In genomic region chr10:103238506-103239252, GRCh38 we compare ENCODE assay signal across 11 cellular contexts. TPM values are rescaled to one million over a fixed set of nuclear protein-coding genes. Genes with fewer than 3 reads are reported as not detected.
DNase-seq lines count a peak whose midpoint lies in the region; ATAC-seq lines count a peak whose summit lies in the region.
"Had no signal": no experiment of that assay in that cellular context is flagged by ENCODE, and none has a peak within 500 bp of the region (broad histone marks: within the 10 kb centered on the region; RNA-seq: fewer than 3 reads in every experiment).

No MANE protein-coding gene starts in this region.

- no peaks in the 10 kb centered on the region for H3K27me3 ChIP-seq in naive thymus-derived CD4-positive, alpha-beta T cell (ENCODE audit: control insufficient read depth in 2 of 2, insufficient read depth in 2 of 2, low read length in 2 of 2)

- H3K27ac Mint-ChIP-seq in naive thymus-derived CD4-positive, alpha-beta T cell: no peak overlapping the region
- H3K27ac Mint-ChIP-seq in activated CD8-positive, alpha-beta T cell treated with anti-CD3 and anti-CD28 coated beads, Interleukin-2, amount 10 ng/mL, durations not matched to agents 7 days and 5 days: no peak overlapping the region

- no peaks in the 10 kb centered on the region for H3K36me3 ChIP-seq in naive thymus-derived CD4-positive, alpha-beta T cell (ENCODE audit: control insufficient read depth in 2 of 3, insufficient read depth in 3 of 3, low read length in 3 of 3)

- ATAC-seq in naive thymus-derived CD4-positive, alpha-beta T cell: no peak
- ATAC-seq in activated CD8-positive, alpha-beta T cell treated with anti-CD3 and anti-CD28 coated beads, Interleukin-2, amount 10 ng/mL, durations not matched to agents 7 days and 5 days: no peak

- H3K4me1 Mint-ChIP-seq in naive thymus-derived CD4-positive, alpha-beta T cell: peaks cover 5 to 22% (median 6%) of the 10 kb centered on the region in 7 donors
- peaks cover 14% of the 10 kb centered on the region for H3K4me1 Mint-ChIP-seq in activated CD8-positive, alpha-beta T cell treated with anti-CD3 and anti-CD28 coated beads, Interleukin-2, amount 10 ng/mL, durations not matched to agents 7 days and 5 days (ENCODE audit: low read depth)

- H3K4me3 Mint-ChIP-seq in naive thymus-derived CD4-positive, alpha-beta T cell: no peak overlapping the region
- no peak overlapping the region for H3K4me3 Mint-ChIP-seq in activated CD8-positive, alpha-beta T cell treated with anti-CD3 and anti-CD28 coated beads, Interleukin-2, amount 10 ng/mL, durations not matched to agents 7 days and 5 days
- H3K4me3 Mint-ChIP-seq: CD4-positive, CD25-positive, alpha-beta regulatory T cell had no signal

- no peak overlapping the region for H3K27ac ChIP-seq in naive thymus-derived CD4-positive, alpha-beta T cell (ENCODE audit: low read depth, low read length)

- no peaks in the 10 kb centered on the region for H3K4me1 ChIP-seq in naive thymus-derived CD4-positive, alpha-beta T cell (ENCODE audit: control insufficient read depth in 2 of 2, insufficient read depth in 2 of 2, low read length in 2 of 2)

- H3K9me3 Mint-ChIP-seq in naive thymus-derived CD4-positive, alpha-beta T cell: no peaks in the 10 kb centered on the region
- H3K9me3 Mint-ChIP-seq in activated CD8-positive, alpha-beta T cell treated with anti-CD3 and anti-CD28 coated beads, Interleukin-2, amount 10 ng/mL, durations not matched to agents 7 days and 5 days (ENCODE audit: insufficient read depth): no peaks in the 10 kb centered on the region
- H3K9me3 Mint-ChIP-seq: CD4-positive, CD25-positive, alpha-beta regulatory T cell had no signal

- H3K36me3 Mint-ChIP-seq in naive thymus-derived CD4-positive, alpha-beta T cell: no peaks in the 10 kb centered on the region
- no peaks in the 10 kb centered on the region for H3K36me3 Mint-ChIP-seq in activated CD8-positive, alpha-beta T cell treated with anti-CD3 and anti-CD28 coated beads, Interleukin-2, amount 10 ng/mL, durations not matched to agents 7 days and 5 days (ENCODE audit: low read depth)
- H3K36me3 Mint-ChIP-seq: CD4-positive, CD25-positive, alpha-beta regulatory T cell had no signal

- POLR2A ChIA-PET in naive thymus-derived CD4-positive, alpha-beta T cell (lab: Charles Lee): no interaction called here
- POLR2A ChIA-PET in activated CD8-positive, alpha-beta T cell treated with anti-CD3 and anti-CD28 coated beads, Interleukin-2, amount 10 ng/mL, durations not matched to agents 7 days and 5 days (lab: Charles Lee): interaction anchor here (0.6 to 1.5 kb wide), 3 partner anchors 34 to 51 kb away, joined by 3 to 6 read pairs (median 3); partner anchors contain the start of gene NT5C2

- no peak overlapping the region for H3K4me3 ChIP-seq in naive thymus-derived CD4-positive, alpha-beta T cell (ENCODE audit: low read length)

- intact Hi-C loops in naive thymus-derived CD4-positive, alpha-beta T cell (cut with micrococcal nuclease): no loop called here

- DNase-seq in SIG-M5 treated with dmso at 0.1 percent for 504 hours (lab: John Stamatoyannopoulos, UW; ENCODE audit: unreplicated experiment): peak; percentile 60
- DNase-seq in SIG-M5 (lab: John Stamatoyannopoulos, UW): no peak
- DNase-seq in astrocyte of the hippocampus (ENCODE audit: low read depth, low spot score): peak; percentile 50
- DNase-seq in iris pigment epithelial cell (ENCODE audit: low read depth): peak; percentile 42
- no peak for DNase-seq in NK-92 (lab: John Stamatoyannopoulos, UW; ENCODE audit: unreplicated experiment)
- DNase-seq in naive thymus-derived CD4-positive, alpha-beta T cell: no peak
- no peak for DNase-seq in activated CD8-positive, alpha-beta T cell treated with anti-CD3 and anti-CD28 coated beads, Interleukin-2, amount 10 ng/mL, durations not matched to agents 7 days and 5 days
- no peak for DNase-seq in activated naive CD4-positive, alpha-beta T cell treated with Interleukin-2 at 50 U/mL for 16 hours
- DNase-seq: CD4-positive, CD25-positive, alpha-beta regulatory T cell; central memory CD4-positive, alpha-beta T cell; SHP77 had no signal

- H3K27me3 Mint-ChIP-seq in naive thymus-derived CD4-positive, alpha-beta T cell: peaks cover 0 to 4% (median 0%) of the 10 kb centered on the region in 5 donors
- H3K27me3 Mint-ChIP-seq in activated CD8-positive, alpha-beta T cell treated with anti-CD3 and anti-CD28 coated beads, Interleukin-2, amount 10 ng/mL, durations not matched to agents 7 days and 5 days (ENCODE audit: low read depth): no peaks in the 10 kb centered on the region

- H3K9me3 ChIP-seq in naive thymus-derived CD4-positive, alpha-beta T cell (ENCODE audit: control insufficient read depth in 2 of 3, low read length in 3 of 3): no peaks in the 10 kb centered on the region

- CTCF ChIA-PET in naive thymus-derived CD4-positive, alpha-beta T cell (lab: Charles Lee): interaction anchor here (0.6 kb wide), 1 partner anchor 337 kb away, joined by 3 read pairs; no protein-coding TSS in a partner anchor
- CTCF ChIA-PET in activated CD8-positive, alpha-beta T cell treated with anti-CD3 and anti-CD28 coated beads, Interleukin-2, amount 10 ng/mL, durations not matched to agents 7 days and 5 days (lab: Charles Lee): interaction anchor here (1.5 to 2.2 kb wide), 3 partner anchors 47 to 336 kb away, joined by 3 to 6 read pairs (median 4); partner anchors contain the start of gene CNNM2

RNA-seq across cellular contexts. Expression of gene RPEL1, which starts 7.0 kb away (rescaled TPM):
- not detected for total RNA-seq in naive thymus-derived CD4-positive, alpha-beta T cell
- not detected for polyA plus RNA-seq in naive thymus-derived CD4-positive, alpha-beta T cell
- under 1 TPM in 1 of 2 experiments, not detected in 1; 0.16 TPM for total RNA-seq in activated CD8-positive, alpha-beta T cell treated with anti-CD3 and anti-CD28 coated beads, Interleukin-2, amount 10 ng/mL, durations not matched to agents 7 days and 5 days
- total RNA-seq: CD4-positive, CD25-positive, alpha-beta regulatory T cell had no signal

RNA-seq across cellular contexts. Expression of gene INA, which starts 38.3 kb away (rescaled TPM):
- total RNA-seq in naive thymus-derived CD4-positive, alpha-beta T cell: under 1 TPM in 1 of 5 experiments, not detected in 4; 0.31 TPM
- not detected for polyA plus RNA-seq in naive thymus-derived CD4-positive, alpha-beta T cell
- under 1 TPM in 1 of 2 experiments, not detected in 1; 0.08 TPM for total RNA-seq in activated CD8-positive, alpha-beta T cell treated with anti-CD3 and anti-CD28 coated beads, Interleukin-2, amount 10 ng/mL, durations not matched to agents 7 days and 5 days
- total RNA-seq: CD4-positive, CD25-positive, alpha-beta regulatory T cell had no signal
- polyA plus RNA-seq: CD4-positive, CD25-positive, alpha-beta regulatory T cell had no signal

RNA-seq across cellular contexts. Expression of gene NT5C2, which starts 45.6 kb away (rescaled TPM):
- 10 to 100 TPM; 53.8 to 87.8 (median 72.3) TPM for total RNA-seq in naive thymus-derived CD4-positive, alpha-beta T cell
- polyA plus RNA-seq in naive thymus-derived CD4-positive, alpha-beta T cell: 10 to 100 TPM; 48.7 to 60.6 TPM
- 10 to 100 TPM; 60.8 to 62.0 TPM for total RNA-seq in activated CD8-positive, alpha-beta T cell treated with anti-CD3 and anti-CD28 coated beads, Interleukin-2, amount 10 ng/mL, durations not matched to agents 7 days and 5 days

Comparison
In these comparisons a context has a peak if more than half of its experiments do, and no peak if none do; other contexts are left out.
1. DNase-seq: peak in SIG-M5 treated with dmso at 0.1 percent for 504 hours (single experiment), astrocyte of the hippocampus (single experiment) and iris pigment epithelial cell (single experiment); none in SIG-M5 (single experiment), NK-92 (single experiment), naive thymus-derived CD4-positive, alpha-beta T cell (0 of 9), activated CD8-positive, alpha-beta T cell treated with anti-CD3 and anti-CD28 coated beads, Interleukin-2, amount 10 ng/mL, durations not matched to agents 7 days and 5 days (single experiment) and activated naive CD4-positive, alpha-beta T cell treated with Interleukin-2 at 50 U/mL for 16 hours (single experiment).